1 cellular context compared by ENCODE assay signal in the genomic region with DNA sequence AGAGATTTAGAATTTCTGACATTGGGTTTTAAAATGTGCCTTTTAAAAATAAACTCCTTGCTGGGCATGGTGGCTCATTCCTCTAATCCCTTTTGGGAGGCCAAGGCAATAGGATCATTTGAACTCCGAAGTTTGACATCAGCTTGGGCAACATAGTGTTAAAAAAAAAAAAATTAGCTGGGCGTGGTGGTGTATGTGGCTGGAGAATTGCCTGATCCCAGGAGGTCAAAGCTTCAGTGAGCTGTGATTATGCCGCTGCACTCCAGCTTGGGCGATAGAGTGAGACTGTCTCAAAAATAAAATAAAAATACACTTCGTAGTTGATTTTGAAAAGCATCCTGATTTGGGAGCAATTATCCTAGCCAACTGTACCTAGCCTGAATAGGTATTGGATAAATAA.
TF ChIP-seq lines count a peak whose summit lies in the region.

No MANE protein-coding gene starts in this region.

TF ChIP-seq in K562, 482 proteins besides CTCF, POLR2A, EP300 and RAD21:
- peak; percentile 86 for TF ChIP-seq ZNF384 (IDR thresholded peaks at IDR 0.05; ENCODE audit: low read depth, low read length)
- TF ChIP-seq ZBED1 (IDR thresholded peaks at IDR 0.05) = no peak
- TF ChIP-seq, protein P1, sequence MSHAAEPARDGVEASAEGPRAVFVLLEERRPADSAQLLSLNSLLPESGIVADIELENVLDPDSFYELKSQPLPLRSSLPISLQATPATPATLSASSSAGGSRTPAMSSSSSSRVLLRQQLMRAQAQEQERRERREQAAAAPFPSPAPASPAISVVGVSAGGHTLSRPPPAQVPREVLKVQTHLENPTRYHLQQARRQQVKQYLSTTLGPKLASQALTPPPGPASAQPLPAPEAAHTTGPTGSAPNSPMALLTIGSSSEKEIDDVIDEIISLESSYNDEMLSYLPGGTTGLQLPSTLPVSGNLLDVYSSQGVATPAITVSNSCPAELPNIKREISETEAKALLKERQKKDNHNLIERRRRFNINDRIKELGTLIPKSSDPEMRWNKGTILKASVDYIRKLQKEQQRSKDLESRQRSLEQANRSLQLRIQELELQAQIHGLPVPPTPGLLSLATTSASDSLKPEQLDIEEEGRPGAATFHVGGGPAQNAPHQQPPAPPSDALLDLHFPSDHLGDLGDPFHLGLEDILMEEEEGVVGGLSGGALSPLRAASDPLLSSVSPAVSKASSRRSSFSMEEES (CRISPR knock-in tag; IDR thresholded peaks at IDR 0.05) = no peak
